Comparison of ENCODE assay signal across 1 cellular context in genomic region chr19:55619264-55619663, GRCh38.
TF ChIP-seq lines count a peak whose summit lies in the region.

No MANE protein-coding gene starts in this region.

TF ChIP-seq in GM12878, 131 proteins besides CTCF, POLR2A, EP300 and RAD21:
- TF ChIP-seq E2F4 (IDR thresholded peaks at IDR 0.05; ENCODE audit: low read depth, low read length) = no peak
- no peak for TF ChIP-seq MYC (IDR thresholded peaks at IDR 0.05; ENCODE audit: insufficient read depth, insufficient read length, insufficient replicate concordance, low read length, severe bottlenecking)
- no peak for TF ChIP-seq GABPA (IDR thresholded peaks at IDR 0.05; ENCODE audit: low read depth)
- TF ChIP-seq SIX5 (IDR thresholded peaks at IDR 0.05; ENCODE audit: low read depth, low read length, severe bottlenecking) = no peak
- no peak for TF ChIP-seq PRDM15 (CRISPR knock-in tag; IDR thresholded peaks at IDR 0.05)
- TF ChIP-seq MAX (IDR thresholded peaks at IDR 0.05; ENCODE audit: low read depth, low read length) = no peak
